ENCODE assay signal across 9 cellular contexts in genomic region chr21:41761211-41762181, GRCh38. TPM values are rescaled to one million over a fixed set of nuclear protein-coding genes. Genes with fewer than 3 reads are reported as not detected.
DNase-seq lines count a peak whose midpoint lies in the region; ATAC-seq lines count a peak whose summit lies in the region.
"Had no signal": no experiment of that assay in that cellular context is flagged by ENCODE, and none has a peak within 500 bp of the region (broad histone marks: within the 10 kb centered on the region; RNA-seq: fewer than 3 reads in every experiment).

No MANE protein-coding gene starts in this region.

- H4K91ac ChIP-seq in mesenchymal stem cell (ENCODE audit: low read length), result no peak overlapping the region

- DNase-seq in AG08395 (ENCODE audit: low spot score) (peak; percentile 48), NCI-H1417 (lab: John Stamatoyannopoulos, UW) (peak in 2 of 3 experiments; percentile 73 to 90), mesenchymal stem cell (no peak), activated gamma-delta T cell (lab: John Stamatoyannopoulos, UW) (no peak)

- H3K4me1 ChIP-seq in duodenal mucosa (ENCODE audit: control insufficient read depth in 1 of 2, insufficient read depth in 2 of 2, low read length in 2 of 2) (peaks cover 28 to 47% of the 10 kb centered on the region in 2 donors), mesenchymal stem cell (ENCODE audit: control insufficient read depth, insufficient read depth, low read depth, low read length) (peaks cover 62% of the 10 kb centered on the region)

- peak overlapping the region; percentile 70 for H3K4me2 ChIP-seq in mesenchymal stem cell (ENCODE audit: low read length, poor library complexity, severe bottlenecking)
- H3K4me2 ChIP-seq: KMS-11 had no signal

- H2AFZ ChIP-seq in mesenchymal stem cell (ENCODE audit: low read depth, low read length), result no peak overlapping the region

- peak overlapping the region; percentile 70 for H2AK5ac ChIP-seq in mesenchymal stem cell (ENCODE audit: low read length, severe bottlenecking)

- H3K79me1 ChIP-seq in mesenchymal stem cell (replicated peaks; ENCODE audit: low read length, poor library complexity, severe bottlenecking), result peaks cover 23% of the 10 kb centered on the region

- H3K23ac ChIP-seq in mesenchymal stem cell (ENCODE audit: low read length in 2 of 2), result peak overlapping the region in 1 of 2 experiments; percentile 42

- H2BK120ac ChIP-seq in mesenchymal stem cell (ENCODE audit: low read depth, low read length), result no peak overlapping the region

- H4K8ac ChIP-seq in mesenchymal stem cell (ENCODE audit: low read length), result no peak overlapping the region

- H3K4me3 ChIP-seq in duodenal mucosa (ENCODE audit: low read depth in 1 of 2, low read length in 2 of 2) (peak overlapping the region; percentile 26 to 41), mesenchymal stem cell (ENCODE audit: insufficient read depth in 1 of 2, low read depth in 1 of 2, low read length in 2 of 2) (peak overlapping the region; percentile 23 to 51)

- H3K18ac ChIP-seq in mesenchymal stem cell (ENCODE audit: low read depth in 1 of 2, low read length in 2 of 2), result no peak overlapping the region

- no peak overlapping the region for H3K27ac ChIP-seq in duodenal mucosa (ENCODE audit: low read depth, low read length)
- H3K27ac ChIP-seq in mesenchymal stem cell (ENCODE audit: low read length, poor library complexity, severe bottlenecking), result peak overlapping the region; percentile 36
- H3K27ac ChIP-seq: KMS-11 had no signal

- H3K9ac ChIP-seq in duodenal mucosa (ENCODE audit: low read depth in 1 of 2, low read length in 2 of 2) (peak overlapping the region; percentile 12 to 25), mesenchymal stem cell (ENCODE audit: low read length) (no peak overlapping the region)
- H3K9ac ChIP-seq: KMS-11 had no signal

- ATAC-seq in GM18907 (IDR thresholded peaks at IDR 0.05; ENCODE audit: unreplicated experiment) (no peak), GM21825 (IDR thresholded peaks at IDR 0.05; ENCODE audit: unreplicated experiment) (no peak), GM18520 (IDR thresholded peaks at IDR 0.05; ENCODE audit: unreplicated experiment) (no peak)

- no peak overlapping the region for H2BK12ac ChIP-seq in mesenchymal stem cell (ENCODE audit: low read length in 2 of 2)

- no peak overlapping the region for H2BK15ac ChIP-seq in mesenchymal stem cell (ENCODE audit: low read depth, poor library complexity, severe bottlenecking)

- WGBS in mesenchymal stem cell, result 5% methylated on average over 27 of the region's 31 CpGs

- H3K14ac ChIP-seq in mesenchymal stem cell (ENCODE audit: low read length in 2 of 2), result no peak overlapping the region

- H3K4ac ChIP-seq in mesenchymal stem cell (ENCODE audit: low read depth in 1 of 2, low read length in 2 of 2), result no peak overlapping the region

- H3K36me3 ChIP-seq in duodenal mucosa (ENCODE audit: control insufficient read depth in 1 of 2, insufficient read depth in 2 of 2, low read length in 2 of 2) (peaks cover 0 to 6% of the 10 kb centered on the region in 2 donors), mesenchymal stem cell (ENCODE audit: control insufficient read depth in 1 of 2, insufficient read depth in 2 of 2, low read depth in 1 of 2, low read length in 2 of 2) (peaks cover 0 to 5% of the 10 kb centered on the region in 2 experiments)

- H3K27me3 ChIP-seq in duodenal mucosa (ENCODE audit: control insufficient read depth in 1 of 2, insufficient read depth in 2 of 2, low read length in 2 of 2), result peaks cover 14 to 23% of the 10 kb centered on the region in 2 donors
- H3K27me3 ChIP-seq in mesenchymal stem cell (ENCODE audit: control insufficient read depth in 1 of 2, insufficient read depth in 1 of 2, low read length in 2 of 2), result peaks cover 0 to 69% of the 10 kb centered on the region in 2 experiments

- no peak overlapping the region for H2BK5ac ChIP-seq in mesenchymal stem cell (ENCODE audit: low read depth, low read length, poor library complexity, severe bottlenecking)

- H3K9me3 ChIP-seq in duodenal mucosa (ENCODE audit: control insufficient read depth in 1 of 2, low read length in 2 of 2), result no peaks in the 10 kb centered on the region
- no peaks in the 10 kb centered on the region for H3K9me3 ChIP-seq in mesenchymal stem cell (ENCODE audit: control insufficient read depth, low read length)

RNA-seq across cellular contexts. Expression of gene RIPK4, which starts 5.4 kb away (rescaled TPM):
- not detected for polyA plus RNA-seq in mesenchymal stem cell (2013, experiment 1 of 2)
- not detected for polyA plus RNA-seq in mesenchymal stem cell (2013, experiment 2 of 2)

Comparison
In these comparisons a context has a peak if more than half of its experiments do, and no peak if none do; other contexts are left out.
1. DNase-seq: peak in AG08395 (single experiment) and NCI-H1417 (2 of 3); none in mesenchymal stem cell (single experiment) and activated gamma-delta T cell (single experiment).